1 cellular context compared by ENCODE assay signal in genomic region chr20:25247100-25247665, GRCh38.
TF ChIP-seq lines count a peak whose summit lies in the region.

No MANE protein-coding gene starts in this region.

TF ChIP-seq in K562, 482 proteins besides CTCF, POLR2A, EP300 and RAD21 (continues in another document):
- TF ChIP-seq CHD1 (IDR thresholded peaks at IDR 0.05; ENCODE audit: low read length) (peak; percentile 48), DLX4 (CRISPR knock-in tag; IDR thresholded peaks at IDR 0.05) (no peak), ZNF431 (CRISPR knock-in tag; IDR thresholded peaks at IDR 0.05) (no peak), BCLAF1 (IDR thresholded peaks at IDR 0.05; ENCODE audit: borderline replicate concordance in 1 of 2, control insufficient read depth in 1 of 2, low read depth in 2 of 2, low read length in 1 of 2) (no peak), BRF1 (IDR thresholded peaks at IDR 0.05; ENCODE audit: borderline replicate concordance, extremely low read depth, insufficient read length) (no peak), ZNF830 (CRISPR knock-in tag; IDR thresholded peaks at IDR 0.05) (no peak), CREBBP (IDR thresholded peaks at IDR 0.05; ENCODE audit: low read depth, low read length) (no peak), C11orf30 (IDR thresholded peaks at IDR 0.05; ENCODE audit: low read depth) (no peak), ELK3 (CRISPR knock-in tag; IDR thresholded peaks at IDR 0.05) (no peak), CTBP1 (IDR thresholded peaks at IDR 0.05; ENCODE audit: borderline replicate concordance) (peak; percentile 22; the same call in 1 of the 2 replicates), MAFK (IDR thresholded peaks at IDR 0.05; ENCODE audit: low read length) (no peak), NR4A1 (CRISPR knock-in tag; IDR thresholded peaks at IDR 0.05) (no peak), NR4A1 (tag; IDR thresholded peaks at IDR 0.05) (no peak), ATF7 (IDR thresholded peaks at IDR 0.05) (no peak), RHOXF2B (CRISPR knock-in tag; conservative IDR thresholded peaks at IDR 0.05) (no peak), RBM14 (IDR thresholded peaks at IDR 0.05; ENCODE audit: borderline replicate concordance, insufficient read depth, low read depth, low read length) (no peak), RBM39 (optimal IDR thresholded peaks at IDR 0.05; ENCODE audit: low read depth, low read length) (no peak), ZBTB17 (CRISPR knock-in tag; IDR thresholded peaks at IDR 0.05) (no peak), HOXB6 (CRISPR knock-in tag; IDR thresholded peaks at IDR 0.05; ENCODE audit: borderline replicate concordance) (no peak), CCNT2 (IDR thresholded peaks at IDR 0.05; ENCODE audit: borderline replicate concordance, extremely low read depth, insufficient read length, low read depth, low read length) (no peak), RBM25 (IDR thresholded peaks at IDR 0.05; ENCODE audit: low read depth, low read length, severe bottlenecking) (no peak), FOXM1 (IDR thresholded peaks at IDR 0.05; ENCODE audit: low read depth) (no peak), FOXM1 (CRISPR knock-in tag; IDR thresholded peaks at IDR 0.05; ENCODE audit: low read depth) (no peak), ZC3H4 (CRISPR knock-in tag; IDR thresholded peaks at IDR 0.05; ENCODE audit: borderline replicate concordance) (peak; percentile 71; the same call in 1 of the 2 replicates), NEUROD1 (IDR thresholded peaks at IDR 0.05; ENCODE audit: borderline replicate concordance, low read depth, low read length, partially characterized antibody) (no peak), PTRF (tag; IDR thresholded peaks at IDR 0.05) (no peak), NR2C2 (CRISPR knock-in tag; IDR thresholded peaks at IDR 0.05) (no peak), NR2C2 (tag; IDR thresholded peaks at IDR 0.05) (no peak; the same call in none of the 2 replicates), ILF3 (IDR thresholded peaks at IDR 0.05; ENCODE audit: borderline replicate concordance) (no peak), MYC (IDR thresholded peaks at IDR 0.05; ENCODE audit: low read depth, low read length) (peak; percentile 39; the same call in 1 of the 2 replicates), MYC (CRISPR knock-in tag; IDR thresholded peaks at IDR 0.05; ENCODE audit: borderline replicate concordance, low read depth) (no peak), CSDE1 (IDR thresholded peaks at IDR 0.05) (no peak), ZNF175 (CRISPR knock-in tag; IDR thresholded peaks at IDR 0.05; ENCODE audit: low read depth) (no peak), U2AF1 (optimal IDR thresholded peaks at IDR 0.05; ENCODE audit: low read depth, low read length) (no peak), ZNF75A (CRISPR knock-in tag; IDR thresholded peaks at IDR 0.05) (no peak), HMG20A (CRISPR knock-in tag; conservative IDR thresholded peaks at IDR 0.05) (no peak), ESRRB (CRISPR knock-in tag; IDR thresholded peaks at IDR 0.05; ENCODE audit: borderline replicate concordance) (no peak), CBX3 (IDR thresholded peaks at IDR 0.05; ENCODE audit: borderline replicate concordance in 1 of 2, low read length in 2 of 2) (no peak), XRCC4 (IDR thresholded peaks at IDR 0.05; ENCODE audit: extremely low read depth, insufficient read depth, insufficient read length) (no peak), POLR2B (IDR thresholded peaks at IDR 0.05; ENCODE audit: low read depth, partially characterized antibody) (no peak), CREB1 (IDR thresholded peaks at IDR 0.05) (no peak), CREB1 (CRISPR knock-in tag; IDR thresholded peaks at IDR 0.05) (peak; percentile 7; the same call in 1 of the 2 replicates), ZNF444 (CRISPR knock-in tag; IDR thresholded peaks at IDR 0.05) (no peak), L3MBTL2 (IDR thresholded peaks at IDR 0.05) (peak; percentile 38; the same call in 1 of the 2 replicates), MECOM (CRISPR knock-in tag; IDR thresholded peaks at IDR 0.05) (no peak), ZBTB7A (IDR thresholded peaks at IDR 0.05; ENCODE audit: borderline replicate concordance, control insufficient read depth, low read depth, low read length) (peak; percentile 8; the same call in 1 of the 2 replicates), ESRRA (IDR thresholded peaks at IDR 0.05; ENCODE audit: borderline replicate concordance, low read depth) (0 out of 2 replicates have a peak, but pooled peaks have one; percentile 12), SIN3A (IDR thresholded peaks at IDR 0.05; ENCODE audit: borderline replicate concordance in 2 of 2, control insufficient read depth in 1 of 2, low read depth in 2 of 2, low read length in 2 of 2) (no peak), ZNF174 (CRISPR knock-in tag; IDR thresholded peaks at IDR 0.05) (no peak), TCF7L2 (IDR thresholded peaks at IDR 0.05; ENCODE audit: low read depth, low read length) (no peak), ZNF277 (CRISPR knock-in tag; IDR thresholded peaks at IDR 0.05; ENCODE audit: borderline replicate concordance) (no peak), MEIS2 (IDR thresholded peaks at IDR 0.05; ENCODE audit: partially characterized antibody) (peak; percentile 54)
- TF ChIP-seq, protein P1, sequence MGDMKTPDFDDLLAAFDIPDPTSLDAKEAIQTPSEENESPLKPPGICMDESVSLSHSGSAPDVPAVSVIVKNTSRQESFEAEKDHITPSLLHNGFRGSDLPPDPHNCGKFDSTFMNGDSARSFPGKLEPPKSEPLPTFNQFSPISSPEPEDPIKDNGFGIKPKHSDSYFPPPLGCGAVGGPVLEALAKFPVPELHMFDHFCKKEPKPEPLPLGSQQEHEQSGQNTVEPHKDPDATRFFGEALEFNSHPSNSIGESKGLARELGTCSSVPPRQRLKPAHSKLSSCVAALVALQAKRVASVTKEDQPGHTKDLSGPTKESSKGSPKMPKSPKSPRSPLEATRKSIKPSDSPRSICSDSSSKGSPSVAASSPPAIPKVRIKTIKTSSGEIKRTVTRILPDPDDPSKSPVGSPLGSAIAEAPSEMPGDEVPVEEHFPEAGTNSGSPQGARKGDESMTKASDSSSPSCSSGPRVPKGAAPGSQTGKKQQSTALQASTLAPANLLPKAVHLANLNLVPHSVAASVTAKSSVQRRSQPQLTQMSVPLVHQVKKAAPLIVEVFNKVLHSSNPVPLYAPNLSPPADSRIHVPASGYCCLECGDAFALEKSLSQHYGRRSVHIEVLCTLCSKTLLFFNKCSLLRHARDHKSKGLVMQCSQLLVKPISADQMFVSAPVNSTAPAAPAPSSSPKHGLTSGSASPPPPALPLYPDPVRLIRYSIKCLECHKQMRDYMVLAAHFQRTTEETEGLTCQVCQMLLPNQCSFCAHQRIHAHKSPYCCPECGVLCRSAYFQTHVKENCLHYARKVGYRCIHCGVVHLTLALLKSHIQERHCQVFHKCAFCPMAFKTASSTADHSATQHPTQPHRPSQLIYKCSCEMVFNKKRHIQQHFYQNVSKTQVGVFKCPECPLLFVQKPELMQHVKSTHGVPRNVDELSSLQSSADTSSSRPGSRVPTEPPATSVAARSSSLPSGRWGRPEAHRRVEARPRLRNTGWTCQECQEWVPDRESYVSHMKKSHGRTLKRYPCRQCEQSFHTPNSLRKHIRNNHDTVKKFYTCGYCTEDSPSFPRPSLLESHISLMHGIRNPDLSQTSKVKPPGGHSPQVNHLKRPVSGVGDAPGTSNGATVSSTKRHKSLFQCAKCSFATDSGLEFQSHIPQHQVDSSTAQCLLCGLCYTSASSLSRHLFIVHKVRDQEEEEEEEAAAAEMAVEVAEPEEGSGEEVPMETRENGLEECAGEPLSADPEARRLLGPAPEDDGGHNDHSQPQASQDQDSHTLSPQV (IDR thresholded peaks at IDR 0.05) = 0 out of 2 replicates have a peak, but pooled peaks have one; percentile 5
- TF ChIP-seq, protein P2, sequence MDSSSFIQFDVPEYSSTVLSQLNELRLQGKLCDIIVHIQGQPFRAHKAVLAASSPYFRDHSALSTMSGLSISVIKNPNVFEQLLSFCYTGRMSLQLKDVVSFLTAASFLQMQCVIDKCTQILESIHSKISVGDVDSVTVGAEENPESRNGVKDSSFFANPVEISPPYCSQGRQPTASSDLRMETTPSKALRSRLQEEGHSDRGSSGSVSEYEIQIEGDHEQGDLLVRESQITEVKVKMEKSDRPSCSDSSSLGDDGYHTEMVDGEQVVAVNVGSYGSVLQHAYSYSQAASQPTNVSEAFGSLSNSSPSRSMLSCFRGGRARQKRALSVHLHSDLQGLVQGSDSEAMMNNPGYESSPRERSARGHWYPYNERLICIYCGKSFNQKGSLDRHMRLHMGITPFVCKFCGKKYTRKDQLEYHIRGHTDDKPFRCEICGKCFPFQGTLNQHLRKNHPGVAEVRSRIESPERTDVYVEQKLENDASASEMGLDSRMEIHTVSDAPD (CRISPR knock-in tag; IDR thresholded peaks at IDR 0.05) = no peak
- TF ChIP-seq, protein P3, sequence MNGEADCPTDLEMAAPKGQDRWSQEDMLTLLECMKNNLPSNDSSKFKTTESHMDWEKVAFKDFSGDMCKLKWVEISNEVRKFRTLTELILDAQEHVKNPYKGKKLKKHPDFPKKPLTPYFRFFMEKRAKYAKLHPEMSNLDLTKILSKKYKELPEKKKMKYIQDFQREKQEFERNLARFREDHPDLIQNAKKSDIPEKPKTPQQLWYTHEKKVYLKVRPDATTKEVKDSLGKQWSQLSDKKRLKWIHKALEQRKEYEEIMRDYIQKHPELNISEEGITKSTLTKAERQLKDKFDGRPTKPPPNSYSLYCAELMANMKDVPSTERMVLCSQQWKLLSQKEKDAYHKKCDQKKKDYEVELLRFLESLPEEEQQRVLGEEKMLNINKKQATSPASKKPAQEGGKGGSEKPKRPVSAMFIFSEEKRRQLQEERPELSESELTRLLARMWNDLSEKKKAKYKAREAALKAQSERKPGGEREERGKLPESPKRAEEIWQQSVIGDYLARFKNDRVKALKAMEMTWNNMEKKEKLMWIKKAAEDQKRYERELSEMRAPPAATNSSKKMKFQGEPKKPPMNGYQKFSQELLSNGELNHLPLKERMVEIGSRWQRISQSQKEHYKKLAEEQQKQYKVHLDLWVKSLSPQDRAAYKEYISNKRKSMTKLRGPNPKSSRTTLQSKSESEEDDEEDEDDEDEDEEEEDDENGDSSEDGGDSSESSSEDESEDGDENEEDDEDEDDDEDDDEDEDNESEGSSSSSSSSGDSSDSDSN (IDR thresholded peaks at IDR 0.05; ENCODE audit: borderline replicate concordance in 1 of 2, low read depth in 2 of 2, low read length in 2 of 2) = peak; percentile 40 to 65; a peak in 1 of 4 replicates
